ENCODE assay signal across 15 cellular contexts in genomic region chr1:100130552-100131077, GRCh38. TPM values are rescaled to one million over a fixed set of nuclear protein-coding genes. Genes with fewer than 3 reads are reported as not detected.
A peak's percentile ranks its signal among the peaks of the same experiment; 100 is the strongest.
DNase-seq lines count a peak whose midpoint lies in the region; ATAC-seq and TF ChIP-seq lines count a peak whose summit lies in the region.
"Had no signal": no experiment of that assay in that cellular context is flagged by ENCODE, and none has a peak within 500 bp of the region (broad histone marks: within the 10 kb centered on the region; RNA-seq: fewer than 3 reads in every experiment).

No MANE protein-coding gene starts in this region.

- RAD21 ChIA-PET in HCT116 (lab: Charles Lee; ENCODE audit: low non-redundant PET in 1 of 2, low total read pairs in 2 of 2, uncharacterized antibody in 2 of 2, unreplicated experiment in 2 of 2): interaction anchor here in 1 of 2 experiments (0.7 kb wide), 1 partner anchor 82 kb away, joined by 3 read pairs; no protein-coding TSS in a partner anchor

- peaks cover 14 to 18% of the 10 kb centered on the region in 2 experiments for H3K4me1 ChIP-seq in HCT116 (ENCODE audit: control insufficient read depth in 1 of 2, insufficient read depth in 2 of 2, low read length in 2 of 2)
- peaks cover 9% of the 10 kb centered on the region for H3K4me1 ChIP-seq in testis

- BruUV-seq in HCT116 (replicated peaks; lab: Mats Ljungman, UMichigan): no TSS peak

- peaks cover 94% of the 10 kb centered on the region for H3K79me2 ChIP-seq in HCT116 (ENCODE audit: insufficient read depth, low read length)

- no peaks in the 10 kb centered on the region for H4K20me1 ChIP-seq in HCT116 (ENCODE audit: insufficient read depth)

- no peak overlapping the region for H2AFZ ChIP-seq in HCT116 (ENCODE audit: low read depth, low read length, poor library complexity, severe bottlenecking)

- ATAC-seq in HCT116 (no peak), sciatic nerve (no peak), HG02884 (IDR thresholded peaks at IDR 0.05; ENCODE audit: unreplicated experiment) (no peak)
- ATAC-seq: naive thymus-derived CD4-positive, alpha-beta T cell; right cardiac atrium; SK-N-SH treated with all-trans-retinoic acid at 6 μM for 48 hours had no signal

- H3K4me2 ChIP-seq in HCT116 (ENCODE audit: low read length): peak overlapping the region; percentile 80; the same call in 1 of the 2 replicates

- TF ChIP-seq RAD21 in HCT116 (IDR thresholded peaks at IDR 0.05; ENCODE audit: low read depth): no peak

- TF ChIP-seq CTCF in HCT116 (IDR thresholded peaks at IDR 0.05 in 2 of 3, conservative IDR thresholded peaks at IDR 0.05 in 1 of 3; ENCODE audit: borderline replicate concordance in 1 of 3, insufficient read depth in 1 of 3, low read depth in 2 of 3, low read length in 2 of 3) (no peak), testis (IDR thresholded peaks at IDR 0.05) (no peak)

- H3K9me2 ChIP-seq in HCT116 (ENCODE audit: insufficient read depth): no peaks in the 10 kb centered on the region

- H3K36me3 ChIP-seq in HCT116 (ENCODE audit: control insufficient read depth in 1 of 2, insufficient read depth in 2 of 2, low read length in 2 of 2) (no peaks in the 10 kb centered on the region), testis (ENCODE audit: low read depth, missing control alignments) (no peaks in the 10 kb centered on the region)
- H3K36me3 ChIP-seq: suprapubic skin had no signal

- H3K9me3 ChIP-seq in HCT116 (ENCODE audit: control insufficient read depth in 1 of 2, insufficient read depth in 1 of 2, low read depth in 1 of 2, low read length in 2 of 2) (no peaks in the 10 kb centered on the region), testis (no peaks in the 10 kb centered on the region)
- H3K9me3 ChIP-seq: suprapubic skin had no signal

- intact Hi-C loops in HCT116 (cut with micrococcal nuclease) (loop anchor here (5.0 kb wide), 3 partner anchors 158 to 327 kb away; no protein-coding TSS in a partner anchor), sciatic nerve (cut with DNase I) (no loop called here), testis (cut with DNase I; ENCODE audit: low total_unique reads) (loop anchor here (5.0 kb wide), 1 partner anchor 93 kb away; a partner anchor contains a TSS)

- no peak overlapping the region for H3K4me3 ChIP-seq in HCT116 (replicated peaks in 1 of 2; ENCODE audit: low read depth in 1 of 2, low read length in 2 of 2)
- no peak overlapping the region for H3K4me3 ChIP-seq in testis
- H3K4me3 ChIP-seq: suprapubic skin had no signal

- CTCF ChIA-PET in HCT116 (lab: Charles Lee): no interaction called here

- TF ChIP-seq POLR2A in HCT116 (IDR thresholded peaks at IDR 0.05; ENCODE audit: borderline replicate concordance, extremely low read depth, insufficient read depth, insufficient read length): no peak
- TF ChIP-seq POLR2A in testis (IDR thresholded peaks at IDR 0.05): no peak

- POLR2A ChIA-PET in HCT116 (lab: Charles Lee): no interaction called here

- 74 to 80% methylated on average over 5 of the region's 5 CpGs for WGBS in testis, 2 donors

- no peaks in the 10 kb centered on the region for H3K27me3 ChIP-seq in HCT116 (ENCODE audit: insufficient read depth, low read length)
- H3K27me3 ChIP-seq in testis: no peaks in the 10 kb centered on the region
- H3K27me3 ChIP-seq: suprapubic skin had no signal

- DNase-seq in Daoy (ENCODE audit: low read depth) (peak; percentile 15), HCT116 (ENCODE audit: low read depth, low spot score) (no peak), RKO (ENCODE audit: low spot score) (peak; percentile 39), glomerular endothelial cell (ENCODE audit: extremely low read depth, low read depth, low spot score) (peak; percentile 9), sciatic nerve (ENCODE audit: low spot score) (no peak), testis (no peak)
- DNase-seq: activated effector memory CD4-positive, alpha-beta T cell treated with anti-CD3 and anti-CD28 coated beads, Interleukin-2, amount 50 U/mL, for 16 hours; Calu3; cerebellar nuclear complex; naive thymus-derived CD4-positive, alpha-beta T cell; NCI-H526 treated with DMSO at 0.1 percent for 48 hours; right cardiac atrium had no signal

- H3K9ac ChIP-seq in HCT116 (ENCODE audit: low read length): no peak overlapping the region

- H3K27ac ChIP-seq in HCT116 (ENCODE audit: low read depth, low read length) (no peak overlapping the region), testis (no peak overlapping the region)
- H3K27ac ChIP-seq: suprapubic skin had no signal

TF ChIP-seq in HCT116, 20 proteins besides CTCF, POLR2A, EP300 and RAD21:
- no peak for TF ChIP-seq TCF7L2 (IDR thresholded peaks at IDR 0.05; ENCODE audit: borderline replicate concordance, extremely low read depth, insufficient read depth, insufficient read length)
- no peak for TF ChIP-seq JUND (IDR thresholded peaks at IDR 0.05)
- TF ChIP-seq MAX (IDR thresholded peaks at IDR 0.05): no peak
- TF ChIP-seq SRF (IDR thresholded peaks at IDR 0.05; ENCODE audit: low read depth): no peak
- no peak for TF ChIP-seq REST (IDR thresholded peaks at IDR 0.05; ENCODE audit: low read depth)
- no peak for TF ChIP-seq SIN3A (IDR thresholded peaks at IDR 0.05; ENCODE audit: low read depth)

RNA-seq across cellular contexts. Expression of gene SASS6, which starts 2.1 kb away (rescaled TPM):
- total RNA-seq in Daoy (2014; rRNA removed; shearing (Covaris generic)): 27.5 TPM in 2 replicates
- total RNA-seq in HCT116 (2021; ENCODE audit: unreplicated experiment): 13.7 TPM
- 2.2 and 3.1 TPM in 2 replicates for polyA plus RNA-seq in HCT116 (2012)
- total RNA-seq in glomerular endothelial cell: 1.2 and 1.9 TPM in 2 replicates
- 3.1 TPM for total RNA-seq in sciatic nerve
- 10 to 100 TPM in 1 of 2 donors, 1 to 10 TPM in 1; 9.5 to 13.4 TPM for total RNA-seq in testis
- 5.4 TPM for polyA plus RNA-seq in testis (ENCODE audit: insufficient read depth, low read depth, low replicate concordance)

RNA-seq across cellular contexts. Expression of gene TRMT13, which starts 2.3 kb away (rescaled TPM):
- total RNA-seq in Daoy (2014; rRNA removed; shearing (Covaris generic)): 18.2 and 49.1 TPM in 2 replicates
- total RNA-seq in HCT116 (2021; ENCODE audit: unreplicated experiment) (13.2 TPM), glomerular endothelial cell (9.0 and 50.5 TPM in 2 replicates), sciatic nerve (25.8 TPM), testis (10 to 100 TPM; 14.7 to 19.8 TPM)
- polyA plus RNA-seq in HCT116 (2012): 1.9 and 5.2 TPM in 2 replicates
- 12.1 TPM for polyA plus RNA-seq in testis (ENCODE audit: insufficient read depth, low read depth, low replicate concordance)

RNA-seq across cellular contexts. Expression of gene LRRC39, which starts 47.4 kb away (rescaled TPM):
- 0.42 and 1.5 TPM in 2 replicates for total RNA-seq in Daoy (2014; rRNA removed; shearing (Covaris generic))
- total RNA-seq in HCT116 (2021; ENCODE audit: unreplicated experiment) (0.54 TPM), glomerular endothelial cell (0.53 TPM in 1 of 2 replicates, not detected in the other), sciatic nerve (1.7 TPM), testis (1 to 10 TPM; 2.9 to 4.6 TPM)
- polyA plus RNA-seq in HCT116 (2012): 0.14 and 0.47 TPM in 2 replicates
- 15.6 TPM for polyA plus RNA-seq in testis (ENCODE audit: insufficient read depth, low read depth, low replicate concordance)
- polyA plus RNA-seq: naive thymus-derived CD4-positive, alpha-beta T cell had no signal

Comparison
In these comparisons a context has a peak if more than half of its experiments do, and no peak if none do; other contexts are left out.
1. DNase-seq: peak in Daoy (single experiment), RKO (single experiment) and glomerular endothelial cell (single experiment); none in HCT116 (single experiment), sciatic nerve (single experiment) and testis (single experiment).